14 cellular contexts compared by ENCODE assay signal in the genomic region with DNA sequence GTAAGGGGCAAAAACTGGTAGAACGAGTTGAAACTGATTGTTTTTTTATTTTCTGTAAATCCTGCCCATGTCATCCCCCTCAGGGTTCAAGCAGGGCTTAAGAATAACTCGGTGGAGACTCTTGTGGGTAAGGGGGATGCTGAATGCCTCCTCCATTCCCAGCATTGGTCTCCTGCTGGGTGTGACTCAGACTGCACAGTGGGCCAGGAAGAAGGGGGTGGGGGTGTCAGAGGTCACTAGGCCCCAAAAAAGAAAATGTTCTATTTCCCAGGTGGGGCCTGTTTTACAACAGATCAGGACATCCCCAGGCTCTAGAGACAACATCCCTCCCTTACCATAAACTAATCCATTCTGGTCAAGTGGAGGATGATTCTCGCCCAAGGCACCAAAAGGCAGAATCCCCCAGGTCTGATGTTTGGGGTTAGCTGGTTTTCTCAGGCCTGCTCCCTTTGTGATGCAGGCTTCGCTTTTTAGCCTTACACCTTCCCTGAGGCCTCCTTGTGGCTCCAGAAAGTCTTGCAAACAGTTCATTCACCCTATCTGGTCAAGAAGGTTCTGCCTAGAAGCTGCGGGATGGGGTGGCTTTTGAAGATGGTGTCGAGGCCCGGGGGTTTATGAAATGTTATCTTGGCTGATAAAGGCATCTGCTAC. TPM values are rescaled to one million over a fixed set of nuclear protein-coding genes. Genes with fewer than 3 reads are reported as not detected.
DNase-seq lines count a peak whose midpoint lies in the region; ATAC-seq, FAIRE-seq and TF ChIP-seq lines count a peak whose summit lies in the region.
"Had no signal": no experiment of that assay in that cellular context is flagged by ENCODE, and none has a peak within 500 bp of the region (broad histone marks: within the 10 kb centered on the region; RNA-seq: fewer than 3 reads in every experiment).

No MANE protein-coding gene starts in this region.

- peaks cover 1 to 24% of the 10 kb centered on the region in 2 experiments; a peak in 4 of 5 replicates for H3K27me3 ChIP-seq in HepG2 (ENCODE audit: control insufficient read depth in 1 of 2, insufficient read depth in 2 of 2, low read length in 2 of 2)

- H3K4me2 ChIP-seq in HepG2 (ENCODE audit: low read depth, low read length) = no peak overlapping the region

- DNase-seq in GM12864 (ENCODE audit: low read depth) (no peak), NB4 (ENCODE audit: low read depth) (no peak), chondrocyte (ENCODE audit: low spot score) (no peak), myocyte (ENCODE audit: low read depth) (peak; percentile 13), HepG2 (ENCODE audit: low spot score) (no peak), amniotic stem cell (lab: John Stamatoyannopoulos, UW) (no peak)
- DNase-seq: activated T-cell treated with anti-CD3 and anti-CD28 coated beads, Interleukin-2, amount 50 U/mL, for 4 hours; glutamatergic neuron; NCI-H1105 treated with DMSO at 0.1 percent for 48 hours; NCI-H82; spleen had no signal

- no peak overlapping the region for H3K27ac ChIP-seq in HepG2 (ENCODE audit: extremely low read length, insufficient read depth, low read length)
- H3K27ac ChIP-seq: spleen had no signal

- TF ChIP-seq CTCF in GM12864 (IDR thresholded peaks at IDR 0.05; ENCODE audit: low read depth, low read length, missing control alignments) (peak; percentile 36), NB4 (IDR thresholded peaks at IDR 0.05; ENCODE audit: low read depth, low read length) (peak; percentile 13), chondrocyte (IDR thresholded peaks at IDR 0.05) (peak; percentile 64), HepG2 (CRISPR knock-in tag; IDR thresholded peaks at IDR 0.05) (no peak)

- no peaks in the 10 kb centered on the region for H3K36me3 ChIP-seq in HepG2 (replicated peaks in 1 of 2; ENCODE audit: control insufficient read depth in 1 of 2, insufficient read depth in 2 of 2, low read length in 2 of 2)
- H3K36me3 ChIP-seq: spleen had no signal

- no peak for TF ChIP-seq EP300 in HepG2 (IDR thresholded peaks at IDR 0.05; ENCODE audit: low read depth in 2 of 2, low read length in 2 of 2)
- TF ChIP-seq EP300 in HepG2 (CRISPR knock-in tag; IDR thresholded peaks at IDR 0.05; ENCODE audit: borderline replicate concordance) = no peak

- no peaks in the 10 kb centered on the region for H3K4me1 ChIP-seq in HepG2 (ENCODE audit: insufficient read depth, low read length)
- H3K4me1 ChIP-seq: spleen had no signal

- H3K9me3 ChIP-seq in HepG2 (ENCODE audit: low read length) = no peaks in the 10 kb centered on the region
- H3K9me3 ChIP-seq: spleen had no signal

- no peak overlapping the region for H3K4me3 Mint-ChIP-seq in chondrocyte (ENCODE audit: unreplicated experiment)
- H3K4me3 Mint-ChIP-seq: activated T-cell treated with anti-CD3 and anti-CD28 coated beads, Interleukin-2, amount 50 U/mL, for 4 hours had no signal

- no TSS peak for BruUV-seq in HepG2 (replicated peaks; lab: Mats Ljungman, UMichigan)

- POLR2A ChIA-PET in HepG2 (lab: Yijun Ruan, JAX) = no interaction called here

- H3K9me3 Mint-ChIP-seq in chondrocyte (ENCODE audit: low read depth) = no peaks in the 10 kb centered on the region
- H3K9me3 Mint-ChIP-seq: activated T-cell treated with anti-CD3 and anti-CD28 coated beads, Interleukin-2, amount 50 U/mL, for 4 hours had no signal

- no peak for FAIRE-seq in HepG2 (lab: Jason Lieb, UNC)

- TF ChIP-seq RAD21 in HepG2 (CRISPR knock-in tag; IDR thresholded peaks at IDR 0.05) = no peak

- H2AFZ ChIP-seq in HepG2 (ENCODE audit: low read length) = no peak overlapping the region

- no peak overlapping the region for H3K27ac Mint-ChIP-seq in chondrocyte (ENCODE audit: unreplicated experiment)

- peaks cover 13% of the 10 kb centered on the region for H3K27me3 Mint-ChIP-seq in chondrocyte (ENCODE audit: low read depth)

- H3K4me3 ChIP-seq in GM12864 (ENCODE audit: low read depth, low read length) (no peak overlapping the region), NB4 (ENCODE audit: low read depth, low read length) (no peak overlapping the region), HepG2 (replicated peaks in 1 of 3; ENCODE audit: insufficient read depth in 1 of 3, low read depth in 2 of 3, low read length in 3 of 3) (no peak overlapping the region)
- H3K4me3 ChIP-seq: spleen had no signal

- no peaks in the 10 kb centered on the region for H4K20me1 ChIP-seq in HepG2 (ENCODE audit: insufficient read depth, low read length)

- H3K36me3 Mint-ChIP-seq in chondrocyte (ENCODE audit: low read depth) = no peaks in the 10 kb centered on the region

- CTCF ChIA-PET in HepG2 (lab: Yijun Ruan, JAX; ENCODE audit: low intra/inter-chr PET ratio, low total read pairs) = no interaction called here

- TF ChIP-seq POLR2A in NB4 (IDR thresholded peaks at IDR 0.05; ENCODE audit: extremely low read depth, insufficient read length) (no peak), HepG2 (IDR thresholded peaks at IDR 0.05; ENCODE audit: insufficient read depth in 1 of 2, low read depth in 2 of 2, low read length in 2 of 2) (no peak)

- ATAC-seq in HG02970 (IDR thresholded peaks at IDR 0.05; ENCODE audit: low FRiP score, unreplicated experiment) = no peak
- no peak for ATAC-seq in HG03378 (IDR thresholded peaks at IDR 0.05; ENCODE audit: unreplicated experiment)
- ATAC-seq in HepG2 = no peak
- ATAC-seq: activated T-cell treated with anti-CD3 and anti-CD28 coated beads, Interleukin-2, amount 50 U/mL, for 4 hours had no signal

- no peaks in the 10 kb centered on the region for H3K79me2 ChIP-seq in HepG2 (ENCODE audit: insufficient read depth, low read length)

- intact Hi-C loops in HepG2 (cut with micrococcal nuclease; ENCODE audit: unreplicated experiment) = no loop called here

- WGBS in HepG2 (ENCODE audit: low lambda C conversion rate) = 3% methylated on average over 5 of the region's 7 CpGs

- H3K9ac ChIP-seq in HepG2 (ENCODE audit: insufficient read depth, low read depth, low read length) = no peak overlapping the region

- in situ Hi-C loops in HepG2 (cut with HindIII; ENCODE audit: extremely low pct_ligation_motif_present, low pct_unique_long_range_greater_than_20kb) = no loop called here

- no peaks in the 10 kb centered on the region for H3K4me1 Mint-ChIP-seq in chondrocyte (ENCODE audit: low read depth)

TF ChIP-seq in HepG2, 621 proteins besides CTCF, POLR2A, EP300 and RAD21:
- TF ChIP-seq ZNF674 (CRISPR knock-in tag; IDR thresholded peaks at IDR 0.05; ENCODE audit: low read depth) (no peak), KLF6 (CRISPR knock-in tag; IDR thresholded peaks at IDR 0.05) (no peak)

RNA-seq across cellular contexts. Expression of a gene that starts 10.7 kb away (rescaled TPM):
- total RNA-seq in chondrocyte (0.07 TPM in 1 of 3 replicates, not detected in the others), myocyte (not detected in 2 replicates), HepG2 (2016; rRNA removed; fragmentation: Illumina TruSeq; extraction: Trizol) (not detected in 2 replicates)
- polyA plus RNA-seq in myocyte (2012) = not detected
- not detected in 2 replicates for total RNA-seq in HepG2 (2016; cell fraction: cytosol; rRNA removed; fragmentation: Illumina TruSeq; extraction: Trizol; ENCODE audit: low read depth)
- total RNA-seq in HepG2 (2016; cell fraction: insoluble cytoplasmic fraction; rRNA removed; fragmentation: Illumina TruSeq; extraction: Trizol) = not detected in 2 replicates
- not detected in 2 replicates for total RNA-seq in HepG2 (2016; cell fraction: membrane; rRNA removed; fragmentation: Illumina TruSeq; extraction: Trizol)
- total RNA-seq in HepG2 (2016; cell fraction: nucleus; rRNA removed; fragmentation: Illumina TruSeq; extraction: Trizol) = not detected in 2 replicates
- polyA plus RNA-seq in HepG2 (2011; rRNA removed) = not detected in 2 replicates
- not detected in 2 replicates for polyA plus RNA-seq in HepG2 (2011; cell fraction: cytosol; rRNA removed)
- polyA plus RNA-seq in HepG2 (2011; cell fraction: nucleus; rRNA removed) = not detected in 2 replicates
- not detected in 2 replicates for polyA plus RNA-seq in HepG2 (2012)
- not detected in 2 replicates for polyA plus RNA-seq in HepG2 (2016; cell fraction: cytosol; fragmentation: Illumina TruSeq; extraction: Trizol; ENCODE audit: low read depth)
- not detected in 2 replicates for polyA plus RNA-seq in HepG2 (2016; cell fraction: insoluble cytoplasmic fraction; fragmentation: Illumina TruSeq; extraction: Trizol; ENCODE audit: low read depth)
- polyA plus RNA-seq in HepG2 (2016; cell fraction: membrane; fragmentation: Illumina TruSeq; extraction: Trizol; ENCODE audit: low read depth) = not detected in 2 replicates
- polyA plus RNA-seq in HepG2 (2016; cell fraction: nucleus; fragmentation: Illumina TruSeq; extraction: Trizol; ENCODE audit: insufficient read depth, low read depth) = 0.53 TPM in 1 of 2 replicates, not detected in the other
- polyA minus RNA-seq in HepG2 (2011; rRNA and poly(A)+ RNA removed; ENCODE audit: low replicate concordance) = not detected in 2 replicates
- not detected in 2 replicates for polyA minus RNA-seq in HepG2 (2011; cell fraction: cytosol; rRNA and poly(A)+ RNA removed)
- polyA minus RNA-seq in HepG2 (2011; cell fraction: nucleus; rRNA and poly(A)+ RNA removed) = not detected in 2 replicates
- total RNA-seq: activated T-cell treated with anti-CD3 and anti-CD28 coated beads, Interleukin-2, amount 50 U/mL, for 4 hours; mononuclear cell; spleen had no signal
